In genomic region chr1:47627471-47628370, GRCh38 we compare ENCODE assay signal across 16 cellular contexts.
"Had no signal": no experiment of that assay in that cellular context is flagged by ENCODE, and none has a peak within 500 bp of the region (broad histone marks: within the 10 kb centered on the region; RNA-seq: fewer than 3 reads in every experiment).

No MANE protein-coding gene starts in this region.

- H3K9me3 Mint-ChIP-seq: activated CD4-positive, alpha-beta T cell treated with anti-CD3 and anti-CD28 coated beads, Interleukin-2, amount 10 ng/mL, durations not matched to agents 24 days and 14 days; activated naive CD4-positive, alpha-beta T cell treated with anti-CD3 and anti-CD28 coated beads for 36 hours; activated naive CD8-positive, alpha-beta T cell treated with anti-CD3 and anti-CD28 coated beads, Interleukin-2, amount 50 U/mL, for 24 hours; activated T-helper 2 cell treated with anti-CD3 and anti-CD28 coated beads, Interferon-gamma antibody, Interleukin-2, Interleukin-4, amounts not matched to agents 10 μg/mL and 5 μg/mL and 100 μg/mL, durations not matched to agents 14 hours and 24 hours and 36 hours; T-helper 1 cell treated with Interleukin-12 subunit alpha and Interleukin-12 subunit beta and Interleukin-4 antibody, amounts not matched to agents 30 μg/mL and 1 μg/mL, for 36 hours; WTC11 had no signal

- H3K36me3 Mint-ChIP-seq: stimulated activated naive B cell treated with anti-CD40 and anti-IgM and Interleukin-4, amounts not matched to agents 10 μg/mL and 1 μg/mL and 100 μg/mL, for 72 hours; WTC11 had no signal

- H3K4me1 Mint-ChIP-seq: activated CD4-positive, alpha-beta T cell treated with anti-CD3 and anti-CD28 coated beads, Interleukin-2, amount 10 ng/mL, durations not matched to agents 24 days and 14 days; activated naive CD8-positive, alpha-beta T cell treated with anti-CD3 and anti-CD28 coated beads, Interleukin-2, amount 50 U/mL, for 24 hours; stimulated activated naive B cell treated with anti-CD40 and anti-IgM and Interleukin-4, amounts not matched to agents 10 μg/mL and 1 μg/mL and 100 μg/mL, for 72 hours had no signal

- H3K27ac ChIP-seq: gastroesophageal sphincter, heart right ventricle, parathyroid adenoma had no signal

- H3K9ac ChIP-seq: parathyroid adenoma had no signal

- H3K36me3 ChIP-seq: gastroesophageal sphincter, heart right ventricle had no signal

- H3K4me3 Mint-ChIP-seq: activated CD4-positive, alpha-beta T cell treated with anti-CD3 and anti-CD28 coated beads, Interleukin-2, amount 10 ng/mL, durations not matched to agents 24 days and 14 days; activated naive CD4-positive, alpha-beta T cell treated with anti-CD3 and anti-CD28 coated beads for 36 hours; activated naive CD8-positive, alpha-beta T cell treated with anti-CD3 and anti-CD28 coated beads, Interleukin-2, amount 50 U/mL, for 24 hours; stimulated activated naive B cell treated with anti-CD40 and anti-IgM and Interleukin-4, amounts not matched to agents 10 μg/mL and 1 μg/mL and 100 μg/mL, for 72 hours; T-helper 1 cell treated with Interleukin-12 subunit alpha and Interleukin-12 subunit beta and Interleukin-4 antibody, amounts not matched to agents 30 μg/mL and 1 μg/mL, for 36 hours; WTC11 had no signal

- H3K27me3 Mint-ChIP-seq: activated CD4-positive, alpha-beta T cell treated with anti-CD3 and anti-CD28 coated beads, Interleukin-2, amount 10 ng/mL, durations not matched to agents 24 days and 14 days had no signal

- DNase-seq: activated CD4-positive, alpha-beta T cell treated with anti-CD3 and anti-CD28 coated beads, Interleukin-2, amount 10 ng/mL, durations not matched to agents 24 days and 14 days; activated naive CD4-positive, alpha-beta T cell treated with anti-CD3 and anti-CD28 coated beads for 36 hours; activated naive CD8-positive, alpha-beta T cell treated with anti-CD3 and anti-CD28 coated beads, Interleukin-2, amount 50 U/mL, for 24 hours; dermis blood vessel endothelial cell; erythroblast; heart right ventricle; left colon; retina; stimulated activated CD4-positive, alpha-beta T cell treated with anti-CD3 and anti-CD28 coated beads, Interleukin-4, amount 100 ng/mL, for 1 hour; stimulated activated naive B cell treated with anti-CD40 and anti-IgM and Interleukin-4, amounts not matched to agents 10 μg/mL and 1 μg/mL and 100 μg/mL, for 72 hours; trophoblast cell had no signal

- ATAC-seq: activated naive CD8-positive, alpha-beta T cell treated with anti-CD3 and anti-CD28 coated beads, Interleukin-2, amount 50 U/mL, for 24 hours; gastroesophageal sphincter; left colon; stimulated activated naive B cell treated with anti-CD40 and anti-IgM and Interleukin-4, amounts not matched to agents 10 μg/mL and 1 μg/mL and 100 μg/mL, for 72 hours had no signal

- H3K27ac Mint-ChIP-seq: activated CD4-positive, alpha-beta T cell treated with anti-CD3 and anti-CD28 coated beads, Interleukin-2, amount 10 ng/mL, durations not matched to agents 24 days and 14 days; activated naive CD4-positive, alpha-beta T cell treated with anti-CD3 and anti-CD28 coated beads for 36 hours; activated naive CD8-positive, alpha-beta T cell treated with anti-CD3 and anti-CD28 coated beads, Interleukin-2, amount 50 U/mL, for 24 hours; activated T-helper 2 cell treated with anti-CD3 and anti-CD28 coated beads, Interferon-gamma antibody, Interleukin-2, Interleukin-4, amounts not matched to agents 10 μg/mL and 5 μg/mL and 100 μg/mL, durations not matched to agents 14 hours and 24 hours and 36 hours; stimulated activated naive B cell treated with anti-CD40 and anti-IgM and Interleukin-4, amounts not matched to agents 10 μg/mL and 1 μg/mL and 100 μg/mL, for 72 hours; T-helper 1 cell treated with Interleukin-12 subunit alpha and Interleukin-12 subunit beta and Interleukin-4 antibody, amounts not matched to agents 30 μg/mL and 1 μg/mL, for 36 hours; WTC11 had no signal

- H3K9me3 ChIP-seq: gastroesophageal sphincter, heart right ventricle had no signal

- H3K4me3 ChIP-seq: gastroesophageal sphincter, heart right ventricle had no signal

- H3K4me1 ChIP-seq: gastroesophageal sphincter, parathyroid adenoma had no signal
